12 cellular contexts compared by ENCODE assay signal in the genomic region with DNA sequence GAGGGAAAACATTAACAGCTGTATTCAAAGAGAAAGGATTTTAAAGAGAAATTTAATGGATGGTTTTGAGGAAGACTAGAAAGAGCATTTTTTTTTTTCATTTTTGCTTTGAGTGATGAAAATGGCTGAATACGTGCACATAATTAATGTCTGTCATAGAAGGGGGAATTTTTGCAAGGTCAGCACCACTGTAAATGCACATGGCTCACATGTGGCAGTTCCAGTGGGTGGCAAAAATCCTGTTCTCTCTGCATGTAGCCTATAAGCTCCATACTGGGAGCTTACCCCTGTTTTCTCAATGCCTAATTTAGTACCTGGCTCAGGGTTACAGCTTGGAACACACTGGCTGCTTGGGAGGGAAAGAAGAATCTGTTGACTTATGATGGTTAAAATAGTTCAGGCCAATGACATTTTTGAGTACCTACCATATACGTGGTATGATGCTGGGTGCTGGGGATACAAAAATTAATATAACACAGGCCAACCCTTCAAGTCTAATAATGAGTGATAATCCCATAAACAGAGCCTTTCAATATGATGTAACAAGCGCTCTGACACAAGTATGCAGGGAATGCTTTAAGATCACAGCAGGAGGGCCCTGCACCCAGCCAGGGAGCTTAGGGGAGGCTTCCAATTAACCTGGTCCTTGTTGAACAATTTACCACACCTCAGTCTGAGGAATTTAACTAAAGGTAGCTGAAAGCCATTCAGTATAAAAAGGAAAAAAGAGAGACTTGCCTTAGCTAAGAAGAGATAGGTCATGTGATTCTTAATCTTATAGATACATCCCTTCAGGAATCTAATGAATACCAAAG. TPM values are rescaled to one million over a fixed set of nuclear protein-coding genes. Genes with fewer than 3 reads are reported as not detected.
DNase-seq lines count a peak whose midpoint lies in the region; ATAC-seq and TF ChIP-seq lines count a peak whose summit lies in the region.
"Had no signal": no experiment of that assay in that cellular context is flagged by ENCODE, and none has a peak within 500 bp of the region (broad histone marks: within the 10 kb centered on the region; RNA-seq: fewer than 3 reads in every experiment).

No MANE protein-coding gene starts in this region.

- WGBS in mesodermal cell (ENCODE audit: insufficient coverage in 2 of 2), 2 experiments, result 93 to 100% methylated on average over 1 to 2 of the region's 3 CpGs

- no peaks in the 10 kb centered on the region for H3K36me3 ChIP-seq in A673 (ENCODE audit: insufficient read depth, low read length, poor library complexity, severe bottlenecking)
- no peaks in the 10 kb centered on the region for H3K36me3 ChIP-seq in mesodermal cell (ENCODE audit: control insufficient read depth, insufficient read depth, low read length)
- H3K36me3 ChIP-seq: cardiac muscle cell, prostate gland, upper lobe of left lung had no signal

- CTCF ChIA-PET in A673 (lab: Charles Lee), result no interaction called here

- H3K4me3 Mint-ChIP-seq in dendritic cell treated with granulocyte-macrophage colony-stimulating factor and Interleukin-4, amounts not matched to agents 40 ng/mL and 50 ng/mL, for 4 days, result no peak overlapping the region

- H3K4me3 ChIP-seq in A673 (ENCODE audit: low read depth, low read length, poor library complexity, severe bottlenecking) (no peak overlapping the region), HL-60 (replicated peaks; ENCODE audit: insufficient read depth, low read length) (no peak overlapping the region), mesodermal cell (ENCODE audit: extremely low read depth, insufficient read depth, low read length, poor library complexity, severe bottlenecking) (no peak overlapping the region)
- H3K4me3 ChIP-seq: cardiac muscle cell, prostate gland, upper lobe of left lung had no signal

- H3K27ac ChIP-seq in A673 (ENCODE audit: low read depth, low read length, poor library complexity, severe bottlenecking) (no peak overlapping the region), HL-60 (replicated peaks) (peak overlapping the region; percentile 74), mesodermal cell (ENCODE audit: low read depth, low read length, severe bottlenecking) (peak overlapping the region; percentile 26), foreskin keratinocyte (no peak overlapping the region)
- H3K27ac ChIP-seq: cardiac muscle cell, prostate gland had no signal

- peak overlapping the region; percentile 75 for H3K27ac Mint-ChIP-seq in dendritic cell treated with granulocyte-macrophage colony-stimulating factor and Interleukin-4, amounts not matched to agents 40 ng/mL and 50 ng/mL, for 4 days

- ATAC-seq in foreskin keratinocyte, result no peak
- ATAC-seq in GM21528 (IDR thresholded peaks at IDR 0.05; ENCODE audit: low FRiP score, unreplicated experiment), result no peak

- peaks cover 74% of the 10 kb centered on the region for H3K4me1 Mint-ChIP-seq in dendritic cell treated with granulocyte-macrophage colony-stimulating factor and Interleukin-4, amounts not matched to agents 40 ng/mL and 50 ng/mL, for 4 days (ENCODE audit: low read depth)

- peaks cover 52% of the 10 kb centered on the region for H3K36me3 Mint-ChIP-seq in dendritic cell treated with granulocyte-macrophage colony-stimulating factor and Interleukin-4, amounts not matched to agents 40 ng/mL and 50 ng/mL, for 4 days (ENCODE audit: low read depth)

- intact Hi-C loops in A673 (cut with micrococcal nuclease; ENCODE audit: unreplicated experiment), result no loop called here
- intact Hi-C loops in dendritic cell treated with granulocyte-macrophage colony-stimulating factor and Interleukin-4, amounts not matched to agents 40 ng/mL and 50 ng/mL, for 4 days (cut with micrococcal nuclease), result no loop called here

- no peaks in the 10 kb centered on the region for H3K27me3 Mint-ChIP-seq in dendritic cell treated with granulocyte-macrophage colony-stimulating factor and Interleukin-4, amounts not matched to agents 40 ng/mL and 50 ng/mL, for 4 days

- no peak for TF ChIP-seq CTCF in A673 (conservative IDR thresholded peaks at IDR 0.05; ENCODE audit: low read depth, low read length)
- TF ChIP-seq CTCF in HL-60 (IDR thresholded peaks at IDR 0.05; ENCODE audit: insufficient read depth, low read length), result no peak
- TF ChIP-seq CTCF in foreskin keratinocyte (conservative IDR thresholded peaks at IDR 0.05), result no peak

- no peaks in the 10 kb centered on the region for H3K9me3 Mint-ChIP-seq in dendritic cell treated with granulocyte-macrophage colony-stimulating factor and Interleukin-4, amounts not matched to agents 40 ng/mL and 50 ng/mL, for 4 days

- no TSS peak for BruUV-seq in A673 (replicated peaks; lab: Mats Ljungman, UMichigan)

- DNase-seq in A673 (ENCODE audit: low spot score), result peak; percentile 58
- no peak for DNase-seq in HL-60 (ENCODE audit: low read depth in 1 of 2, low spot score in 1 of 2)
- DNase-seq in central memory CD4-positive, alpha-beta T cell, result no peak
- DNase-seq in foreskin keratinocyte, result no peak
- DNase-seq in SHP77 (lab: John Stamatoyannopoulos, UW), result no peak
- DNase-seq: activated gamma-delta T cell, upper lobe of left lung had no signal

- no peaks in the 10 kb centered on the region for H3K27me3 ChIP-seq in A673 (replicated peaks; ENCODE audit: insufficient read depth, low read depth, low read length, poor library complexity)
- H3K27me3 ChIP-seq in HL-60 (ENCODE audit: insufficient read depth, poor library complexity, severe bottlenecking), result no peaks in the 10 kb centered on the region
- H3K27me3 ChIP-seq in foreskin keratinocyte, result no peaks in the 10 kb centered on the region
- H3K27me3 ChIP-seq: cardiac muscle cell, upper lobe of left lung had no signal

- POLR2A ChIA-PET in A673 (lab: Charles Lee; ENCODE audit: low non-redundant PET), result interaction anchor here (0.6 kb wide), 1 partner anchor 10 kb away, joined by 3 read pairs; no protein-coding TSS in a partner anchor

- H3K4me1 ChIP-seq in A673 (ENCODE audit: insufficient read depth, low read length, poor library complexity, severe bottlenecking) (peaks cover 15% of the 10 kb centered on the region), mesodermal cell (ENCODE audit: control insufficient read depth, insufficient read depth, low read length, poor library complexity, severe bottlenecking) (no peaks in the 10 kb centered on the region), foreskin keratinocyte (no peaks in the 10 kb centered on the region)
- H3K4me1 ChIP-seq: prostate gland had no signal

- no peaks in the 10 kb centered on the region for H3K9me3 ChIP-seq in A673 (ENCODE audit: low read depth, low read length, poor library complexity, severe bottlenecking)
- H3K9me3 ChIP-seq in mesodermal cell (ENCODE audit: control insufficient read depth, low read length), result no peaks in the 10 kb centered on the region
- H3K9me3 ChIP-seq: prostate gland, upper lobe of left lung had no signal

RNA-seq across cellular contexts. Expression of a gene that starts 33.0 kb away (rescaled TPM):
- 8.2 and 8.7 TPM in 2 replicates for total RNA-seq in A673 (2021)
- polyA plus RNA-seq in mesodermal cell (2013, experiment 1 of 2), result 10.1 TPM
- polyA plus RNA-seq in mesodermal cell (2013, experiment 2 of 2), result 7.7 TPM
- total RNA-seq in foreskin keratinocyte, result 5.9 and 7.1 TPM in 2 replicates
- 4.3 and 5.3 TPM in 2 replicates for polyA plus RNA-seq in foreskin keratinocyte

RNA-seq across cellular contexts. Expression of a gene that starts 34.2 kb away (rescaled TPM):
- total RNA-seq in A673 (2021), result 14.1 and 15.2 TPM in 2 replicates
- 9.8 TPM for polyA plus RNA-seq in mesodermal cell (2013, experiment 1 of 2)
- 6.5 TPM for polyA plus RNA-seq in mesodermal cell (2013, experiment 2 of 2)
- 15.0 and 15.6 TPM in 2 replicates for total RNA-seq in foreskin keratinocyte
- polyA plus RNA-seq in foreskin keratinocyte, result 10.1 and 11.3 TPM in 2 replicates

Comparison
In these comparisons a context has a peak if more than half of its experiments do, and no peak if none do; other contexts are left out.
1. H3K27ac ChIP-seq: peak in HL-60 (single experiment) and mesodermal cell (single experiment); none in A673 (single experiment) and foreskin keratinocyte (single experiment).